In the genomic region with DNA sequence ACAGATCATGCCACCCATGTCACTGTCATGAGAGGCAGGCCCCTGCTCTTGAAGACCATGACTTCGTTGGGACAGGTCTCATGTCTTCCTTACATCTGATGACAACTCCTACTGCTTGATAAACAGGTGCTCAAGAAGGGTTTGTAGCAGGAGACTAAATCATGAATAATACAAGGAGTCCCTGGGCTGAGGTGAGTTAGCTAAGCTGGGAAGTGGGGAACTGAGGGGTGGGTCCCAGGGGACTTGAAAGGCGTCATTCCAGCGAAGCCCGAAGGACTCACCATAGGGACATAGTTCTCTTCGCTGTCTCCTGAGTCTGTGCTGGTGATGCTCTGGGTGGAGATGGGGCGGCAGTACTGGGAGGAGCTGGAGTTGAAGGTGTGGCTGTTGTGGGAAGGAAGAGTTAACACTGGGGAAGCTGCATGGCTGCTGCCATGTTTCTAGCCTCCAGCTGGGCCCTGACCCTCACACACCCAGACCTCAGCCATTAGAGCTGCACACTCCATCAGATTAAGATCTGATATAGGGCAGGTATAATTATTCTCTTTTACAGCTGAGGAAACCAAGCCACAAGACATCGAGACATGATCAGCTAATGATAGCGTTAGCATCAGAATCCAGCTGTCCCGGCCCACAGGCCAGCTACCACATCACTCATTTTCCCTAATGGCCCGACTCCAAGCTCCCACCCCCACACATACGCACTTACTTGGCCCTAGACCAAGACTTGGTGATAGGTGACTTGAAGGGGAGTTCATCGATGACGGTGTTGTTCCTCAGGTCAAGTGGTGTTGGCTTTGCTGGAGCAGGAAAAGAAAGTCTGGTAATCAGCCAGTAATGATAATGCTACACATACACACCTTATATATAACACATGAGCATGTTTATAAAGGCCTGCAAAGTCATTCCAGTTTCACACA, we compare ENCODE assay signal across 26 cellular contexts. TPM values are rescaled to one million over a fixed set of nuclear protein-coding genes. Genes with fewer than 3 reads are reported as not detected.
A peak's percentile ranks its signal among the peaks of the same experiment; 100 is the strongest.
DNase-seq lines count a peak whose midpoint lies in the region; ATAC-seq and TF ChIP-seq lines count a peak whose summit lies in the region.
"Had no signal": no experiment of that assay in that cellular context is flagged by ENCODE, and none has a peak within 500 bp of the region (broad histone marks: within the 10 kb centered on the region; RNA-seq: fewer than 3 reads in every experiment).

No MANE protein-coding gene starts in this region.

- intact Hi-C loops in CD8-positive, alpha-beta T cell (cut with DNase I, micrococcal nuclease) = no loop called here
- intact Hi-C loops in activated T-helper 2 cell treated with anti-CD3 and anti-CD28 coated beads, Interferon-gamma antibody, Interleukin-2, Interleukin-4, amounts not matched to agents 10 μg/mL and 5 μg/mL and 100 μg/mL, durations not matched to agents 14 hours and 24 hours and 36 hours (cut with micrococcal nuclease) = no loop called here

- H3K9me3 Mint-ChIP-seq in CD8-positive, alpha-beta T cell = no peaks in the 10 kb centered on the region
- no peaks in the 10 kb centered on the region for H3K9me3 Mint-ChIP-seq in activated T-helper 2 cell treated with anti-CD3 and anti-CD28 coated beads, Interferon-gamma antibody, Interleukin-2, Interleukin-4, amounts not matched to agents 10 μg/mL and 5 μg/mL and 100 μg/mL, durations not matched to agents 14 hours and 24 hours and 36 hours
- no peaks in the 10 kb centered on the region for H3K9me3 Mint-ChIP-seq in neural crest cell
- H3K9me3 Mint-ChIP-seq: CD4-positive, alpha-beta memory T cell; mesothelial cell of epicardium; natural killer cell treated with Interleukin-12 subunit alpha and Interleukin-12 subunit beta and Interleukin-15 and Interleukin-18, amount 100 ng/mL, for 72 hours; stimulated activated naive CD8-positive, alpha-beta T cell treated with anti-CD3 and anti-CD28 coated beads, Interleukin-15, Interleukin-2, amounts not matched to agents 100 ng/mL and 50 ng/mL, for 24 hours had no signal

- H3F3A ChIP-seq in SK-N-SH (replicated peaks; ENCODE audit: insufficient read depth) = no peaks in the 10 kb centered on the region

- peaks cover 0 to 7% of the 10 kb centered on the region in 2 experiments; a peak in 1 of 4 replicates for H3K4me1 ChIP-seq in SK-N-SH (ENCODE audit: control insufficient read depth in 1 of 2, insufficient read depth in 2 of 2, low read depth in 1 of 2, low read length in 1 of 2)
- H3K4me1 ChIP-seq in CD8-positive, alpha-beta T cell (ENCODE audit: insufficient read depth, low read length) = no peaks in the 10 kb centered on the region
- H3K4me1 ChIP-seq: breast epithelium, esophagus squamous epithelium, pancreas, Peyer's patch, right lobe of liver had no signal

- TF ChIP-seq EP300 in SK-N-SH (IDR thresholded peaks at IDR 0.05; ENCODE audit: borderline replicate concordance in 1 of 2, low read depth in 1 of 2, low read length in 1 of 2) = no peak

- peak overlapping the region; percentile 32 for H3K27ac Mint-ChIP-seq in CD8-positive, alpha-beta T cell
- peak overlapping the region; percentile 33 for H3K27ac Mint-ChIP-seq in activated T-helper 2 cell treated with anti-CD3 and anti-CD28 coated beads, Interferon-gamma antibody, Interleukin-2, Interleukin-4, amounts not matched to agents 10 μg/mL and 5 μg/mL and 100 μg/mL, durations not matched to agents 14 hours and 24 hours and 36 hours
- peak overlapping the region; percentile 71 for H3K27ac Mint-ChIP-seq in neural crest cell (ENCODE audit: unreplicated experiment)
- H3K27ac Mint-ChIP-seq: mesothelial cell of epicardium; natural killer cell treated with Interleukin-12 subunit alpha and Interleukin-12 subunit beta and Interleukin-15 and Interleukin-18, amount 100 ng/mL, for 72 hours; stimulated activated naive CD8-positive, alpha-beta T cell treated with anti-CD3 and anti-CD28 coated beads, Interleukin-15, Interleukin-2, amounts not matched to agents 100 ng/mL and 50 ng/mL, for 24 hours had no signal

- H3K36me3 Mint-ChIP-seq in CD8-positive, alpha-beta T cell = peaks cover 20% of the 10 kb centered on the region
- H3K36me3 Mint-ChIP-seq in activated T-helper 2 cell treated with anti-CD3 and anti-CD28 coated beads, Interferon-gamma antibody, Interleukin-2, Interleukin-4, amounts not matched to agents 10 μg/mL and 5 μg/mL and 100 μg/mL, durations not matched to agents 14 hours and 24 hours and 36 hours (ENCODE audit: low read depth) = peaks cover 76% of the 10 kb centered on the region
- H3K36me3 Mint-ChIP-seq in neural crest cell (ENCODE audit: low read depth) = peaks cover 40% of the 10 kb centered on the region
- H3K36me3 Mint-ChIP-seq: natural killer cell treated with Interleukin-12 subunit alpha and Interleukin-12 subunit beta and Interleukin-15 and Interleukin-18, amount 100 ng/mL, for 72 hours had no signal

- POLR2A ChIA-PET in SK-N-SH (lab: Yijun Ruan, JAX) = no interaction called here
- POLR2A ChIA-PET in CD8-positive, alpha-beta T cell (lab: Charles Lee) = no interaction called here

- H3K4me2 ChIP-seq in SK-N-SH = no peak overlapping the region

- TF ChIP-seq RAD21 in SK-N-SH (IDR thresholded peaks at IDR 0.05; ENCODE audit: low read length) = no peak

- DNase-seq in SK-N-SH (no peak), neural crest cell (ENCODE audit: low read depth, low spot score) (no peak), NCI-H2107 (lab: John Stamatoyannopoulos, UW) (no peak), foreskin fibroblast (no peak), GM19238 (ENCODE audit: insufficient read length, low spot score) (no peak)
- DNase-seq in CD8-positive, alpha-beta T cell = peak in 1 of 7 experiments; percentile 29
- no peak for DNase-seq in activated T-helper 2 cell treated with anti-CD3 and anti-CD28 coated beads, Interferon-gamma antibody, Interleukin-2, Interleukin-4, amounts not matched to agents 10 μg/mL and 5 μg/mL and 100 μg/mL, durations not matched to agents 14 hours and 24 hours and 36 hours (ENCODE audit: low spot score)
- DNase-seq: amniotic stem cell; CD4-positive, alpha-beta memory T cell; esophagus squamous epithelium; KG1; NCI-H1436 treated with DMSO at 0.1 percent for 48 hours; NCI-H524; pancreas; Peyer's patch; right lobe of liver; SIG-M5; stimulated activated CD4-positive, alpha-beta T cell treated with anti-CD3 and anti-CD28 coated beads, Interleukin-12 subunit alpha, Interleukin-12 subunit beta, amount 100 ng/mL, for 4 hours; stimulated activated CD4-positive, alpha-beta T cell treated with anti-CD3 and anti-CD28 coated beads, Interleukin-4, amount 100 ng/mL, for 4 hours; trophoblast cell had no signal

- H3K9me2 ChIP-seq in SK-N-SH = no peaks in the 10 kb centered on the region

- CTCF ChIA-PET in SK-N-SH (lab: Yijun Ruan, JAX) = interaction anchor here (0.8 to 4.0 kb wide), 4 partner anchors 134 to 342 kb away, joined by 3 to 13 read pairs (median 8); no protein-coding TSS in a partner anchor
- CTCF ChIA-PET in CD8-positive, alpha-beta T cell (lab: Charles Lee) = no interaction called here

- H3K36me3 ChIP-seq in SK-N-SH (replicated peaks in 1 of 2; ENCODE audit: control insufficient read depth in 1 of 2, insufficient read depth in 2 of 2, low read length in 1 of 2) = peaks cover 13 to 77% of the 10 kb centered on the region in 2 experiments
- H3K36me3 ChIP-seq in CD8-positive, alpha-beta T cell (ENCODE audit: insufficient read depth, low read length) = no peaks in the 10 kb centered on the region
- H3K36me3 ChIP-seq: breast epithelium had no signal

- H3K79me2 ChIP-seq in SK-N-SH (ENCODE audit: insufficient read depth) = no peaks in the 10 kb centered on the region

- H3K27ac ChIP-seq in SK-N-SH (ENCODE audit: low read depth in 2 of 2, low read length in 1 of 2) = no peak overlapping the region; a peak in 1 of 4 replicates
- H3K27ac ChIP-seq in CD8-positive, alpha-beta T cell (ENCODE audit: low read depth, low read length) = no peak overlapping the region
- H3K27ac ChIP-seq: 22Rv1, breast epithelium, esophagus squamous epithelium, pancreas, Peyer's patch, right lobe of liver had no signal

- H3K27me3 ChIP-seq in SK-N-SH (ENCODE audit: insufficient read depth) = no peaks in the 10 kb centered on the region
- no peaks in the 10 kb centered on the region for H3K27me3 ChIP-seq in CD8-positive, alpha-beta T cell (ENCODE audit: insufficient read depth, low read length)
- H3K27me3 ChIP-seq: breast epithelium, esophagus squamous epithelium, pancreas, Peyer's patch, right lobe of liver had no signal

- H4K20me1 ChIP-seq in SK-N-SH (ENCODE audit: insufficient read depth) = no peaks in the 10 kb centered on the region

- no peak overlapping the region for H2AFZ ChIP-seq in SK-N-SH (ENCODE audit: low read depth)

- peaks cover 3% of the 10 kb centered on the region for H3K4me1 Mint-ChIP-seq in CD8-positive, alpha-beta T cell (ENCODE audit: low read depth)
- H3K4me1 Mint-ChIP-seq in activated T-helper 2 cell treated with anti-CD3 and anti-CD28 coated beads, Interferon-gamma antibody, Interleukin-2, Interleukin-4, amounts not matched to agents 10 μg/mL and 5 μg/mL and 100 μg/mL, durations not matched to agents 14 hours and 24 hours and 36 hours (ENCODE audit: low read depth) = peaks cover 28% of the 10 kb centered on the region
- no peaks in the 10 kb centered on the region for H3K4me1 Mint-ChIP-seq in neural crest cell
- H3K4me1 Mint-ChIP-seq: mesothelial cell of epicardium had no signal

- H3K4me3 ChIP-seq in SK-N-SH (ENCODE audit: low read depth in 2 of 2, low read length in 1 of 2) = no peak overlapping the region
- H3K4me3 ChIP-seq in CD8-positive, alpha-beta T cell (ENCODE audit: low read depth, low read length) = no peak overlapping the region
- no peak overlapping the region for H3K4me3 ChIP-seq in foreskin fibroblast (ENCODE audit: low read depth in 1 of 2, low read length in 2 of 2)
- H3K4me3 ChIP-seq: breast epithelium, esophagus squamous epithelium, pancreas, Peyer's patch, right lobe of liver had no signal

- no peak overlapping the region for H3K4me3 Mint-ChIP-seq in CD8-positive, alpha-beta T cell
- no peak overlapping the region for H3K4me3 Mint-ChIP-seq in activated T-helper 2 cell treated with anti-CD3 and anti-CD28 coated beads, Interferon-gamma antibody, Interleukin-2, Interleukin-4, amounts not matched to agents 10 μg/mL and 5 μg/mL and 100 μg/mL, durations not matched to agents 14 hours and 24 hours and 36 hours (ENCODE audit: low read depth)
- no peak overlapping the region for H3K4me3 Mint-ChIP-seq in neural crest cell
- H3K4me3 Mint-ChIP-seq: CD4-positive, alpha-beta memory T cell; mesothelial cell of epicardium; natural killer cell treated with Interleukin-12 subunit alpha and Interleukin-12 subunit beta and Interleukin-15 and Interleukin-18, amount 100 ng/mL, for 72 hours; stimulated activated naive CD8-positive, alpha-beta T cell treated with anti-CD3 and anti-CD28 coated beads, Interleukin-15, Interleukin-2, amounts not matched to agents 100 ng/mL and 50 ng/mL, for 24 hours had no signal

- no peak for TF ChIP-seq CTCF in SK-N-SH (IDR thresholded peaks at IDR 0.05)
- TF ChIP-seq CTCF in CD8-positive, alpha-beta T cell (IDR thresholded peaks at IDR 0.05) = no peak
- TF ChIP-seq CTCF in neural crest cell (conservative IDR thresholded peaks at IDR 0.05) = no peak
- no peak for TF ChIP-seq CTCF in foreskin fibroblast (IDR thresholded peaks at IDR 0.05; ENCODE audit: low read depth, low read length)

- H3K9me3 ChIP-seq in SK-N-SH = no peaks in the 10 kb centered on the region
- no peaks in the 10 kb centered on the region for H3K9me3 ChIP-seq in CD8-positive, alpha-beta T cell (ENCODE audit: low read length)
- H3K9me3 ChIP-seq: breast epithelium, esophagus squamous epithelium, pancreas, Peyer's patch, right lobe of liver had no signal

- no peaks in the 10 kb centered on the region for H3K27me3 Mint-ChIP-seq in CD8-positive, alpha-beta T cell (ENCODE audit: low read depth)
- H3K27me3 Mint-ChIP-seq in activated T-helper 2 cell treated with anti-CD3 and anti-CD28 coated beads, Interferon-gamma antibody, Interleukin-2, Interleukin-4, amounts not matched to agents 10 μg/mL and 5 μg/mL and 100 μg/mL, durations not matched to agents 14 hours and 24 hours and 36 hours (ENCODE audit: low read depth) = no peaks in the 10 kb centered on the region
- H3K27me3 Mint-ChIP-seq in neural crest cell (ENCODE audit: low read depth) = no peaks in the 10 kb centered on the region
- H3K27me3 Mint-ChIP-seq: CD4-positive, alpha-beta memory T cell; natural killer cell treated with Interleukin-12 subunit alpha and Interleukin-12 subunit beta and Interleukin-15 and Interleukin-18, amount 100 ng/mL, for 72 hours; stimulated activated naive CD8-positive, alpha-beta T cell treated with anti-CD3 and anti-CD28 coated beads, Interleukin-15, Interleukin-2, amounts not matched to agents 100 ng/mL and 50 ng/mL, for 24 hours had no signal

- WGBS in SK-N-SH (ENCODE audit: low lambda C conversion rate) = 97% methylated on average over 13 of the region's 13 CpGs

- no peak for ATAC-seq in SK-N-SH treated with all-trans-retinoic acid at 6 μM for 48 hours
- ATAC-seq in CD8-positive, alpha-beta T cell = no peak
- ATAC-seq: natural killer cell treated with Interleukin-12 subunit alpha and Interleukin-12 subunit beta and Interleukin-15 and Interleukin-18, amount 100 ng/mL, for 72 hours; pancreas; right lobe of liver had no signal

- H3K9ac ChIP-seq in SK-N-SH = no peak overlapping the region

RNA-seq across cellular contexts. Expression of gene USP35, which starts 32.9 kb away (rescaled TPM):
- polyA plus RNA-seq in SK-N-SH (2012; rRNA removed) = 8.0 and 8.4 TPM in 2 replicates
- polyA plus RNA-seq in SK-N-SH (2012; cell fraction: cytosol; rRNA removed) = 4.4 and 5.3 TPM in 2 replicates
- polyA plus RNA-seq in SK-N-SH (2012; cell fraction: nucleus; rRNA removed) = 32.8 and 39.6 TPM in 2 replicates
- 10 to 100 TPM; 22.3 to 23.4 TPM for total RNA-seq in CD8-positive, alpha-beta T cell
- total RNA-seq in activated T-helper 2 cell treated with anti-CD3 and anti-CD28 coated beads, Interferon-gamma antibody, Interleukin-2, Interleukin-4, amounts not matched to agents 10 μg/mL and 5 μg/mL and 100 μg/mL, durations not matched to agents 14 hours and 24 hours and 36 hours = 12.9 and 14.6 TPM in 2 replicates
- total RNA-seq in neural crest cell = 9.3 and 11.1 TPM in 2 replicates

RNA-seq across cellular contexts. Expression of gene KCTD21, which starts 33.2 kb away (rescaled TPM):
- polyA plus RNA-seq in SK-N-SH (2012; rRNA removed) = 5.0 and 7.5 TPM in 2 replicates
- polyA plus RNA-seq in SK-N-SH (2012; cell fraction: cytosol; rRNA removed) = 4.9 and 5.3 TPM in 2 replicates
- 5.3 and 12.7 TPM in 2 replicates for polyA plus RNA-seq in SK-N-SH (2012; cell fraction: nucleus; rRNA removed)
- 1 to 10 TPM; 3.0 to 3.4 TPM for total RNA-seq in CD8-positive, alpha-beta T cell
- 10.0 and 10.4 TPM in 2 replicates for total RNA-seq in activated T-helper 2 cell treated with anti-CD3 and anti-CD28 coated beads, Interferon-gamma antibody, Interleukin-2, Interleukin-4, amounts not matched to agents 10 μg/mL and 5 μg/mL and 100 μg/mL, durations not matched to agents 14 hours and 24 hours and 36 hours
- 6.4 and 8.4 TPM in 2 replicates for total RNA-seq in neural crest cell
